Comparison of ENCODE assay signal across 17 cellular contexts in genomic region chr7:154474903-154475520, GRCh38.
"Had no signal": no experiment of that assay in that cellular context is flagged by ENCODE, and none has a peak within 500 bp of the region (broad histone marks: within the 10 kb centered on the region; RNA-seq: fewer than 3 reads in every experiment).

No MANE protein-coding gene starts in this region.

- H3K27me3 ChIP-seq: ascending aorta, breast epithelium, esophagus squamous epithelium, neutrophil, pancreas, spleen, tibial artery had no signal

- FAIRE-seq: endothelial cell of umbilical vein, pancreas had no signal

- H3K36me3 ChIP-seq: ascending aorta, breast epithelium, esophagus squamous epithelium, neutrophil, pancreas, spleen, tibial artery, WERI-Rb-1 had no signal

- DNase-seq: activated CD4-positive, alpha-beta T cell treated with anti-CD3 and anti-CD28 coated beads for 1 hour; activated CD8-positive, alpha-beta memory T cell treated with anti-CD3 and anti-CD28 coated beads for 24 hours; activated gamma-delta T cell; cerebellar nuclear complex; effector CD8-positive, alpha-beta T cell; esophagus squamous epithelium; mesendoderm; naive thymus-derived CD8-positive, alpha-beta T cell; pancreas; spleen; stimulated activated naive B cell treated with anti-CD40 and anti-IgM and Interleukin-4, amounts not matched to agents 10 μg/mL and 1 μg/mL and 100 μg/mL, for 72 hours; tibial artery had no signal

- H3K4me3 ChIP-seq: ascending aorta, breast epithelium, esophagus squamous epithelium, pancreas, spleen, tibial artery had no signal

- H3K4me1 ChIP-seq: ascending aorta, breast epithelium, esophagus squamous epithelium, pancreas, spleen, tibial artery had no signal

- H3K27ac ChIP-seq: ascending aorta, breast epithelium, esophagus squamous epithelium, neutrophil, pancreas, spleen, tibial artery, WERI-Rb-1 had no signal

- ATAC-seq: naive thymus-derived CD8-positive, alpha-beta T cell; pancreas; stimulated activated naive B cell treated with anti-CD40 and anti-IgM and Interleukin-4, amounts not matched to agents 10 μg/mL and 1 μg/mL and 100 μg/mL, for 72 hours had no signal

- H3K9me3 ChIP-seq: ascending aorta, breast epithelium, esophagus squamous epithelium, neutrophil, pancreas, tibial artery had no signal
